8 cellular contexts compared by ENCODE assay signal in genomic region chr2:15177103-15177502, GRCh38.
DNase-seq lines count a peak whose midpoint lies in the region; ATAC-seq and TF ChIP-seq lines count a peak whose summit lies in the region.

No MANE protein-coding gene starts in this region.

- peaks cover 0 to 37% (median 14%) of the 10 kb centered on the region in 9 donors for H3K36me3 ChIP-seq in heart left ventricle

- WGBS in heart left ventricle, 4 donors = 89 to 94% (median 92%) methylated on average over 6 of the region's 6 CpGs

- H3K4me1 ChIP-seq in heart left ventricle = no peaks in the 10 kb centered on the region

- no peak overlapping the region for H3K27ac ChIP-seq in heart left ventricle

- no peaks in the 10 kb centered on the region for H3K27me3 ChIP-seq in heart left ventricle

- no peak overlapping the region for H3K4me3 ChIP-seq in heart left ventricle

- ATAC-seq in HG02610 (IDR thresholded peaks at IDR 0.05; ENCODE audit: unreplicated experiment) = peak; percentile 96
- ATAC-seq in SK-N-SH treated with all-trans-retinoic acid at 6 μM for 48 hours = peak; percentile 93
- no peak for ATAC-seq in heart left ventricle
- no peak for ATAC-seq in sciatic nerve

- no peak for TF ChIP-seq POLR2A in heart left ventricle (IDR thresholded peaks at IDR 0.05)

- H3K9me3 ChIP-seq in heart left ventricle = no peaks in the 10 kb centered on the region

- DNase-seq in GM13977 (ENCODE audit: low spot score) = peak; percentile 62
- peak; percentile 89 for DNase-seq in amniotic epithelial cell (ENCODE audit: low read depth)
- DNase-seq in stimulated activated CD4-positive, alpha-beta T cell treated with anti-CD3 and anti-CD28 coated beads, Interleukin-2, amount 100 ng/mL, for 24 hours = peak; percentile 61 to 72
- DNase-seq in HT-29 (ENCODE audit: low spot score) = no peak
- DNase-seq in heart left ventricle = no peak
- no peak for DNase-seq in sciatic nerve (ENCODE audit: low spot score)

- intact Hi-C loops in heart left ventricle (cut with DNase I) (no loop called here), sciatic nerve (cut with DNase I) (no loop called here)

- TF ChIP-seq CTCF in GM13977 (IDR thresholded peaks at IDR 0.05; ENCODE audit: extremely low read depth, insufficient read depth, missing control alignments) (no peak), heart left ventricle (IDR thresholded peaks at IDR 0.05) (no peak)

- in situ Hi-C loops in GM13977 (cut with MboI; ENCODE audit: low pct_unique_long_range_greater_than_20kb, low sequenced_read_pairs, unreplicated experiment) = loop anchor here (25.0 kb wide), 1 partner anchor 385 kb away; the partner anchor contains the start of gene NBAS

TF ChIP-seq in SK-N-SH treated with all-trans-retinoic acid at 6 μM for 48 hours, 23 proteins besides CTCF, POLR2A, EP300 and RAD21:
- TF ChIP-seq PPARA (CRISPR knock-in tag; IDR thresholded peaks at IDR 0.05; ENCODE audit: borderline replicate concordance) (no peak), POU6F1 (CRISPR knock-in tag; IDR thresholded peaks at IDR 0.05; ENCODE audit: borderline replicate concordance, low read depth) (peak; percentile 6; the same call in 1 of the 2 replicates)

Comparison
In these comparisons a context has a peak if more than half of its experiments do, and no peak if none do; other contexts are left out.
1. DNase-seq: peak in GM13977 (single experiment), amniotic epithelial cell (single experiment) and stimulated activated CD4-positive, alpha-beta T cell treated with anti-CD3 and anti-CD28 coated beads, Interleukin-2, amount 100 ng/mL, for 24 hours (2 of 2); none in HT-29 (single experiment), heart left ventricle (0 of 5) and sciatic nerve (single experiment).
2. ATAC-seq: peak in HG02610 (single experiment) and SK-N-SH treated with all-trans-retinoic acid at 6 μM for 48 hours (single experiment); none in heart left ventricle (0 of 4) and sciatic nerve (single experiment).